In the genomic region with DNA sequence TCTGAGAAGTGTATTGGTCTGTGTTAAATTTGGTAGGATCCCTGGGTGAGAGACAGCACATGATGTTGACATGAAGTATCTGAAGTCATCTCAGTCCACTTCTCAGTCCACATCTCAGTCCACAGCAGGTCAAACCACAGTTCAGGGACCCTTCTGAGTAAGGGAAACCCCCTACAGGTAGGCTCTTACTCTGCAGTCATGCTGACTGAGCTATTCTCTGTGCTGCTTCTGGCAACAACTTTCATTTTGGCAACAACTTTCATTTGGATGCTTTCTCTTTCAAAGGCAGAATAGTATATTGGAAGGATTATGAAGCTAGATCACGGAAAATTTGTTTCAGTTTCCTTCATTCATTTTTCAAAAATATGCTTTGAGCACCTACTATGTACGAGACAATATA, we compare ENCODE assay signal across 16 cellular contexts.
DNase-seq lines count a peak whose midpoint lies in the region; ATAC-seq and TF ChIP-seq lines count a peak whose summit lies in the region.
"Had no signal": no experiment of that assay in that cellular context is flagged by ENCODE, and none has a peak within 500 bp of the region (broad histone marks: within the 10 kb centered on the region; RNA-seq: fewer than 3 reads in every experiment).

No MANE protein-coding gene starts in this region.

- no peaks in the 10 kb centered on the region for H3K27me3 ChIP-seq in uterus

- H3K36me3 ChIP-seq in uterus = no peaks in the 10 kb centered on the region

- ATAC-seq in GM19328 (IDR thresholded peaks at IDR 0.05; ENCODE audit: unreplicated experiment) = peak; percentile 46
- ATAC-seq in HG02610 (IDR thresholded peaks at IDR 0.05; ENCODE audit: unreplicated experiment) = peak; percentile 91
- peak; percentile 85 for ATAC-seq in HG03354 (IDR thresholded peaks at IDR 0.05; ENCODE audit: poor library complexity, severe bottlenecking, unreplicated experiment)
- ATAC-seq: psoas muscle, T-cell had no signal

- DNase-seq in superior temporal gyrus (ENCODE audit: extremely low spot score) = no peak
- no peak for DNase-seq in activated CD4-positive, alpha-beta T cell treated with anti-CD3 and anti-CD28 coated beads for 48 hours
- DNase-seq in kidney tubule cell (ENCODE audit: low spot score) = no peak
- DNase-seq in uterus = no peak
- DNase-seq: ACHN; activated CD4-positive, alpha-beta memory T cell treated with anti-CD3 and anti-CD28 coated beads, Interleukin-2, amount 10 ng/mL, durations not matched to agents 7 days and 5 days; activated naive CD4-positive, alpha-beta T cell treated with Interleukin-2 at 50 U/mL for 16 hours; DMS 273 treated with DMSO at 0.1 percent for 48 hours; NCI-H1694; psoas muscle; stimulated activated CD4-positive, alpha-beta T cell treated with anti-CD3 and anti-CD28 coated beads, Interleukin-4, amount 100 ng/mL, for 24 hours; T-cell had no signal

- no peaks in the 10 kb centered on the region for H3K4me1 ChIP-seq in uterus
- H3K4me1 ChIP-seq: psoas muscle had no signal

- no peak overlapping the region for H3K27ac ChIP-seq in uterus
- H3K27ac ChIP-seq: psoas muscle had no signal

- intact Hi-C loops in uterus (cut with DNase I; ENCODE audit: low total_unique reads) = no loop called here

- peak; percentile 36 for TF ChIP-seq CTCF in GM12873 (IDR thresholded peaks at IDR 0.05; ENCODE audit: insufficient read depth, low read depth, low read length, missing control alignments)
- TF ChIP-seq CTCF in uterus (IDR thresholded peaks at IDR 0.05) = no peak

- H3K4me3 ChIP-seq in uterus = no peak overlapping the region
- H3K4me3 ChIP-seq: psoas muscle had no signal

- no peak for TF ChIP-seq POLR2A in uterus (IDR thresholded peaks at IDR 0.05)

- no peaks in the 10 kb centered on the region for H3K9me3 ChIP-seq in uterus
- H3K9me3 ChIP-seq: psoas muscle had no signal
